26 cellular contexts compared by ENCODE assay signal in the genomic region with DNA sequence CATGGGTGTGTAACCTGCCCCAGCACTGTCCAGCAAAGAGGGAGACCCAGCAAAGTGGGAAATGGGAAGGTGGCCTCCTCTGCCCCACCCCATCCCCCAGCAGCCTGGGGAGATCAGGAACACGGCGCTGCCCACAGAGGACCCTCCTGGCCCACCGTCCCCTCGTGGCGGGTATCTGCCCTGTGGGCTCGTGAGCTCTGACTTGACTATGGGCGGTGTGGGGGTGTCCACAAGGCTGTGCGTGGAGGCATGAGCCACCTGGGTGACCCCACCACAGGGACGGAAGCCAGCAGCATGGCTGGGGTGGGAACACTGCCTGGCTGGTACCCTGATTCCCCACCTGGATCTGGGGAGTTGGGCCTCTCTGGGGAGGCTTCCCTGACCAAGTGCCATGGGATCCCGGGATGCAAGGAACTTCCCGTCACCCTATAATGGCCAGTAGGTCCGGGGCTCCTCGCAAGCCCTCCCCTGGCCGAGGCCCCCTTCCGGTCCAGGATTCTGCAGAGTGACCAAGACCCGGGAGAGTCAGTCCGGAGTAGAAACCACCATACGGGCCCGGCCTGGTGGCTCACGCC. TPM values are rescaled to one million over a fixed set of nuclear protein-coding genes. Genes with fewer than 3 reads are reported as not detected.
DNase-seq lines count a peak whose midpoint lies in the region; ATAC-seq and TF ChIP-seq lines count a peak whose summit lies in the region.
"Had no signal": no experiment of that assay in that cellular context is flagged by ENCODE, and none has a peak within 500 bp of the region (broad histone marks: within the 10 kb centered on the region; RNA-seq: fewer than 3 reads in every experiment).

No MANE protein-coding gene starts in this region.

- no peak overlapping the region for H4K91ac ChIP-seq in neuronal stem cell (ENCODE audit: low read depth, low read length, poor library complexity)

- H3K27me3 ChIP-seq in neuronal stem cell (ENCODE audit: control insufficient read depth in 3 of 3, insufficient read depth in 3 of 3, low read depth in 1 of 3, low read length in 3 of 3) = no peaks in the 10 kb centered on the region
- H3K27me3 ChIP-seq in gastroesophageal sphincter = peaks cover 25% of the 10 kb centered on the region

- no peak overlapping the region for H3K14ac ChIP-seq in neuronal stem cell (ENCODE audit: low read length)

- no peaks in the 10 kb centered on the region for H3K9me3 Mint-ChIP-seq in activated CD4-positive, alpha-beta T cell treated with anti-CD3 and anti-CD28 coated beads, Interleukin-2, amount 10 ng/mL, durations not matched to agents 24 days and 14 days
- H3K9me3 Mint-ChIP-seq in progenitor cell of endocrine pancreas (ENCODE audit: low read depth) = no peaks in the 10 kb centered on the region
- H3K9me3 Mint-ChIP-seq: CD4-positive, alpha-beta T cell had no signal

- H3K4me1 ChIP-seq in neuronal stem cell (ENCODE audit: control insufficient read depth in 2 of 2, insufficient read depth in 1 of 2, low read depth in 1 of 2, low read length in 2 of 2) (peaks cover 3% of the 10 kb centered on the region in 2 donors), gastroesophageal sphincter (peaks cover 0 to 10% (median 0%) of the 10 kb centered on the region in 3 donors)

- H3K4me2 ChIP-seq in neuronal stem cell (ENCODE audit: insufficient read depth, low read length, poor library complexity, severe bottlenecking) = no peak overlapping the region
- H3K4me2 ChIP-seq: PC-9 had no signal

- peaks cover 8% of the 10 kb centered on the region for H3K4me1 Mint-ChIP-seq in activated CD4-positive, alpha-beta T cell treated with anti-CD3 and anti-CD28 coated beads, Interleukin-2, amount 10 ng/mL, durations not matched to agents 24 days and 14 days
- H3K4me1 Mint-ChIP-seq in progenitor cell of endocrine pancreas (ENCODE audit: low read depth) = peaks cover 2% of the 10 kb centered on the region

- H3K36me3 Mint-ChIP-seq in activated CD4-positive, alpha-beta T cell treated with anti-CD3 and anti-CD28 coated beads, Interleukin-2, amount 10 ng/mL, durations not matched to agents 24 days and 14 days (ENCODE audit: low read depth) = no peaks in the 10 kb centered on the region
- H3K36me3 Mint-ChIP-seq in progenitor cell of endocrine pancreas (ENCODE audit: insufficient read depth) = no peaks in the 10 kb centered on the region

- peak overlapping the region; percentile 87 for H2AK5ac ChIP-seq in neuronal stem cell (ENCODE audit: low read depth, low read length)

- H2BK15ac ChIP-seq in neuronal stem cell (ENCODE audit: low read length) = no peak overlapping the region

- H3K27ac ChIP-seq in neuronal stem cell (replicated peaks; ENCODE audit: low read length) (no peak overlapping the region), gastroesophageal sphincter (no peak overlapping the region)
- H3K27ac ChIP-seq: 22Rv1, BLaER1, PC-9 had no signal

- no CpG with 5 or more reads among the region's 20 CpGs for WGBS in neuronal stem cell (ENCODE audit: extremely low coverage in 2 of 2, insufficient read length in 2 of 2, insufficient replicate concordance in 1 of 2), 2 donors
- no CpG with 5 or more reads among the region's 20 CpGs for WGBS in gastroesophageal sphincter (ENCODE audit: low coverage in 1 of 2), 2 donors

- peaks cover 2% of the 10 kb centered on the region for H3K27me3 Mint-ChIP-seq in activated CD4-positive, alpha-beta T cell treated with anti-CD3 and anti-CD28 coated beads, Interleukin-2, amount 10 ng/mL, durations not matched to agents 24 days and 14 days
- H3K27me3 Mint-ChIP-seq in progenitor cell of endocrine pancreas = no peaks in the 10 kb centered on the region

- H2BK5ac ChIP-seq in neuronal stem cell (ENCODE audit: low read length) = peak overlapping the region; percentile 77

- H4K8ac ChIP-seq in neuronal stem cell (ENCODE audit: low read depth, low read length) = no peak overlapping the region

- H3K4me3 Mint-ChIP-seq in activated CD4-positive, alpha-beta T cell treated with anti-CD3 and anti-CD28 coated beads, Interleukin-2, amount 10 ng/mL, durations not matched to agents 24 days and 14 days = no peak overlapping the region
- no peak overlapping the region for H3K4me3 Mint-ChIP-seq in progenitor cell of endocrine pancreas (ENCODE audit: low read depth)
- H3K4me3 Mint-ChIP-seq: CD4-positive, alpha-beta T cell had no signal

- H3K27ac Mint-ChIP-seq in activated CD4-positive, alpha-beta T cell treated with anti-CD3 and anti-CD28 coated beads, Interleukin-2, amount 10 ng/mL, durations not matched to agents 24 days and 14 days = peak overlapping the region; percentile 20
- H3K27ac Mint-ChIP-seq in progenitor cell of endocrine pancreas = no peak overlapping the region
- H3K27ac Mint-ChIP-seq: CD4-positive, alpha-beta T cell had no signal

- no peak overlapping the region for H2BK12ac ChIP-seq in neuronal stem cell (ENCODE audit: low read length)

- H3K9me3 ChIP-seq in neuronal stem cell (replicated peaks in 1 of 2; ENCODE audit: control insufficient read depth in 2 of 2, insufficient read depth in 1 of 2, low read depth in 1 of 2, low read length in 2 of 2) (no peaks in the 10 kb centered on the region), gastroesophageal sphincter (no peaks in the 10 kb centered on the region)
- H3K9me3 ChIP-seq: BLaER1 had no signal

- TF ChIP-seq CTCF in progenitor cell of endocrine pancreas (IDR thresholded peaks at IDR 0.05; ENCODE audit: unreplicated experiment) (no peak), gastroesophageal sphincter (IDR thresholded peaks at IDR 0.05) (no peak)

- TF ChIP-seq POLR2A in gastroesophageal sphincter (IDR thresholded peaks at IDR 0.05) = no peak

- H2BK120ac ChIP-seq in neuronal stem cell (ENCODE audit: low read depth, low read length) = no peak overlapping the region

- H3K4me3 ChIP-seq in Jurkat, Clone E6-1 (ENCODE audit: low read length) = peak overlapping the region; percentile 50
- H3K4me3 ChIP-seq in neuronal stem cell (ENCODE audit: low read length in 2 of 2) = peak overlapping the region in 1 of 2 donors; percentile 15
- H3K4me3 ChIP-seq in gastroesophageal sphincter = no peak overlapping the region
- H3K4me3 ChIP-seq: BLaER1, MG63, PC-9 had no signal

- H3K18ac ChIP-seq in neuronal stem cell (ENCODE audit: low read length) = no peak overlapping the region

- H3K79me1 ChIP-seq in neuronal stem cell (ENCODE audit: low read depth, low read length) = no peaks in the 10 kb centered on the region

- no peak overlapping the region for H3K9ac ChIP-seq in neuronal stem cell (ENCODE audit: low read depth, low read length, poor library complexity)
- H3K9ac ChIP-seq: BLaER1 had no signal

- TF ChIP-seq EP300 in gastroesophageal sphincter (IDR thresholded peaks at IDR 0.05) = no peak

- H2AFZ ChIP-seq in neuronal stem cell (ENCODE audit: low read length) = no peak overlapping the region
- H2AFZ ChIP-seq: PC-9 had no signal

- H3K36me3 ChIP-seq in neuronal stem cell (replicated peaks in 1 of 2; ENCODE audit: control insufficient read depth in 2 of 2, insufficient read depth in 2 of 2, low read length in 2 of 2) (no peaks in the 10 kb centered on the region), gastroesophageal sphincter (no peaks in the 10 kb centered on the region)
- H3K36me3 ChIP-seq: BLaER1, MG63 had no signal

- H3K4ac ChIP-seq in neuronal stem cell (ENCODE audit: low read length) = no peak overlapping the region

- DNase-seq in activated CD4-positive, alpha-beta T cell treated with anti-CD3 and anti-CD28 coated beads, Interleukin-2, amount 10 ng/mL, durations not matched to agents 24 days and 14 days = no peak
- no peak for DNase-seq in activated CD4-positive, alpha-beta T cell treated with anti-CD3 and anti-CD28 coated beads for 48 hours
- no peak for DNase-seq in Jurkat, Clone E6-1 (ENCODE audit: low read depth, low spot score)
- peak; percentile 16 for DNase-seq in left ventricle myocardium superior
- DNase-seq in neuronal stem cell (ENCODE audit: low spot score) = no peak
- DNase-seq in progenitor cell of endocrine pancreas (ENCODE audit: low spot score, unreplicated experiment) = no peak
- no peak for DNase-seq in NCI-H187 (lab: John Stamatoyannopoulos, UW)
- DNase-seq: ACHN; CD4-positive, alpha-beta T cell; COR-L47; DMS79 treated with DMSO at 0.1 percent for 48 hours; Kasumi-1; MG63; NCI-H1417 treated with DMSO at 0.1 percent for 48 hours; NCI-H187 treated with DMSO at 0.1 percent for 48 hours; NCI-H2107; NCI-H2227 treated with DMSO at 0.1 percent for 48 hours; NCI-H510A; NCI-H748 treated with DMSO at 0.1 percent for 48 hours; RPMI8226 had no signal

- H3K23ac ChIP-seq in neuronal stem cell (ENCODE audit: low read depth, low read length, poor library complexity) = peak overlapping the region; percentile 46

- ATAC-seq in left ventricle myocardium superior = no peak
- ATAC-seq in gastroesophageal sphincter = no peak

- intact Hi-C loops in activated CD4-positive, alpha-beta T cell treated with anti-CD3 and anti-CD28 coated beads, Interleukin-2, amount 10 ng/mL, durations not matched to agents 24 days and 14 days (cut with micrococcal nuclease) = no loop called here
- intact Hi-C loops in left ventricle myocardium superior (cut with micrococcal nuclease) = no loop called here

RNA-seq across cellular contexts. Expression of gene SLC6A19, which starts 29.3 kb away (rescaled TPM):
- total RNA-seq in activated CD4-positive, alpha-beta T cell treated with anti-CD3 and anti-CD28 coated beads, Interleukin-2, amount 10 ng/mL, durations not matched to agents 24 days and 14 days = not detected in 2 replicates
- 0.50 TPM for polyA plus RNA-seq in Jurkat, Clone E6-1 (2012; ENCODE audit: insufficient read depth, insufficient read length)
- total RNA-seq in left ventricle myocardium superior = not detected
- polyA plus RNA-seq in neuronal stem cell (2013, experiment 1 of 2) = not detected
- not detected for polyA plus RNA-seq in neuronal stem cell (2013, experiment 2 of 2)
- total RNA-seq in progenitor cell of endocrine pancreas = 2.2 and 2.6 TPM in 2 replicates
- total RNA-seq in gastroesophageal sphincter = not detected
- total RNA-seq: CD4-positive, alpha-beta T cell; H4; IMR-90; PC-9 had no signal
- polyA plus RNA-seq: IMR-90 had no signal

RNA-seq across cellular contexts. Expression of gene SLC6A18, which starts 53.1 kb away (rescaled TPM):
- not detected in 2 replicates for total RNA-seq in activated CD4-positive, alpha-beta T cell treated with anti-CD3 and anti-CD28 coated beads, Interleukin-2, amount 10 ng/mL, durations not matched to agents 24 days and 14 days
- not detected for polyA plus RNA-seq in Jurkat, Clone E6-1 (2012; ENCODE audit: insufficient read depth, insufficient read length)
- total RNA-seq in left ventricle myocardium superior (not detected), progenitor cell of endocrine pancreas (not detected in 2 replicates), gastroesophageal sphincter (not detected)
- not detected for polyA plus RNA-seq in neuronal stem cell (2013, experiment 1 of 2)
- polyA plus RNA-seq in neuronal stem cell (2013, experiment 2 of 2) = not detected
- total RNA-seq: CD4-positive, alpha-beta T cell; H4; IMR-90; PC-9 had no signal
- polyA plus RNA-seq: IMR-90 had no signal
